12 cellular contexts compared by ENCODE assay signal in genomic region chr14:94066089-94066676, GRCh38. TPM values are rescaled to one million over a fixed set of nuclear protein-coding genes. Genes with fewer than 3 reads are reported as not detected.
DNase-seq lines count a peak whose midpoint lies in the region; ATAC-seq and TF ChIP-seq lines count a peak whose summit lies in the region.
"Had no signal": no experiment of that assay in that cellular context is flagged by ENCODE, and none has a peak within 500 bp of the region (broad histone marks: within the 10 kb centered on the region; RNA-seq: fewer than 3 reads in every experiment).

No MANE protein-coding gene starts in this region.

- TF ChIP-seq RAD21 in HCT116 (IDR thresholded peaks at IDR 0.05; ENCODE audit: low read depth): no peak

- no peaks in the 10 kb centered on the region for H3K9me2 ChIP-seq in HCT116 (ENCODE audit: insufficient read depth)

- H3K36me3 ChIP-seq in HCT116 (ENCODE audit: control insufficient read depth in 1 of 2, insufficient read depth in 2 of 2, low read length in 2 of 2): peaks cover 11 to 16% of the 10 kb centered on the region in 2 experiments; a peak in 3 of 4 replicates

- no peak overlapping the region for H3K9ac ChIP-seq in HCT116 (ENCODE audit: low read length)

- no peak overlapping the region for H2AFZ ChIP-seq in HCT116 (ENCODE audit: low read depth, low read length, poor library complexity, severe bottlenecking)

- peak overlapping the region; percentile 61 for H3K4me2 ChIP-seq in HCT116 (ENCODE audit: low read length)

- peak overlapping the region; percentile 48 for H3K27ac Mint-ChIP-seq in activated naive CD8-positive, alpha-beta T cell

- no peaks in the 10 kb centered on the region for H3K27me3 Mint-ChIP-seq in activated naive CD8-positive, alpha-beta T cell
- H3K27me3 Mint-ChIP-seq: naive B cell had no signal

- no TSS peak for BruUV-seq in HCT116 (replicated peaks; lab: Mats Ljungman, UMichigan)

- peaks cover 10% of the 10 kb centered on the region; the same call in 1 of the 2 replicates for H4K20me1 ChIP-seq in HCT116 (ENCODE audit: insufficient read depth)

- ATAC-seq in HCT116 (peak; percentile 69), HG02642 (IDR thresholded peaks at IDR 0.05; ENCODE audit: poor library complexity, unreplicated experiment) (no peak), GM18498 (IDR thresholded peaks at IDR 0.05; ENCODE audit: unreplicated experiment) (no peak)

- H3K27ac ChIP-seq in HCT116 (ENCODE audit: low read depth, low read length): no peak overlapping the region; the same call in 1 of the 2 replicates
- H3K27ac ChIP-seq: C4-2B, HL-60 had no signal

- H3K4me1 ChIP-seq in HCT116 (ENCODE audit: control insufficient read depth in 1 of 2, insufficient read depth in 2 of 2, low read length in 2 of 2): peaks cover 13 to 30% of the 10 kb centered on the region in 2 experiments

- DNase-seq in A172 (ENCODE audit: low spot score) (peak; percentile 29), HCT116 (ENCODE audit: low read depth, low spot score) (no peak), kidney glomerular epithelial cell (lab: John Stamatoyannopoulos, UW) (peak; percentile 14), NCI-H526 (lab: John Stamatoyannopoulos, UW) (no peak)
- no peak for DNase-seq in stimulated activated CD4-positive, alpha-beta T cell treated with anti-CD3 and anti-CD28 coated beads, Interleukin-15, amount 100 ng/mL, for 24 hours
- DNase-seq: foreskin fibroblast, naive B cell had no signal

- peaks cover 9% of the 10 kb centered on the region for H3K9me3 Mint-ChIP-seq in activated naive CD8-positive, alpha-beta T cell (ENCODE audit: low read depth)

- H3K4me3 Mint-ChIP-seq in activated naive CD8-positive, alpha-beta T cell: no peak overlapping the region

- RAD21 ChIA-PET in HCT116 (lab: Charles Lee; ENCODE audit: low non-redundant PET in 1 of 2, low total read pairs in 2 of 2, uncharacterized antibody in 2 of 2, unreplicated experiment in 2 of 2): no interaction called here

- peaks cover 87% of the 10 kb centered on the region for H3K4me1 Mint-ChIP-seq in activated naive CD8-positive, alpha-beta T cell (ENCODE audit: low read depth)

- POLR2A ChIA-PET in HCT116 (lab: Charles Lee): no interaction called here

- no peak overlapping the region for H3K4me3 ChIP-seq in HCT116 (replicated peaks in 1 of 2; ENCODE audit: low read depth in 1 of 2, low read length in 2 of 2)

- H3K36me3 Mint-ChIP-seq in activated naive CD8-positive, alpha-beta T cell: peaks cover 28% of the 10 kb centered on the region

- no peaks in the 10 kb centered on the region for H3K27me3 ChIP-seq in HCT116 (ENCODE audit: insufficient read depth, low read length)

- no peak for TF ChIP-seq CTCF in HCT116 (IDR thresholded peaks at IDR 0.05 in 2 of 3, conservative IDR thresholded peaks at IDR 0.05 in 1 of 3; ENCODE audit: borderline replicate concordance in 1 of 3, insufficient read depth in 1 of 3, low read depth in 2 of 3, low read length in 2 of 3)

- H3K9me3 ChIP-seq in HCT116 (ENCODE audit: control insufficient read depth in 1 of 2, insufficient read depth in 1 of 2, low read depth in 1 of 2, low read length in 2 of 2): no peaks in the 10 kb centered on the region; a peak in 2 of 4 replicates

- intact Hi-C loops in HCT116 (cut with micrococcal nuclease): no loop called here

- no peak for TF ChIP-seq POLR2A in HCT116 (IDR thresholded peaks at IDR 0.05; ENCODE audit: borderline replicate concordance, extremely low read depth, insufficient read depth, insufficient read length)

- H3K79me2 ChIP-seq in HCT116 (ENCODE audit: insufficient read depth, low read length): peaks cover 99% of the 10 kb centered on the region

- CTCF ChIA-PET in HCT116 (lab: Charles Lee): interaction anchor here (0.6 to 1.3 kb wide), 2 partner anchors 10 to 15 kb away, joined by 3 to 5 read pairs; no protein-coding TSS in a partner anchor

TF ChIP-seq in HCT116, 20 proteins besides CTCF, POLR2A, EP300 and RAD21:
- TF ChIP-seq ELF1 (IDR thresholded peaks at IDR 0.05; ENCODE audit: borderline replicate concordance, low read depth) (no peak), POLR2AphosphoS5 (IDR thresholded peaks at IDR 0.05; ENCODE audit: low read depth, low read length) (no peak), EGR1 (IDR thresholded peaks at IDR 0.05; ENCODE audit: low read depth) (no peak), ZBTB33 (IDR thresholded peaks at IDR 0.05; ENCODE audit: extremely low read depth, insufficient replicate concordance, low read length) (no peak), ATF3 (IDR thresholded peaks at IDR 0.05) (no peak)

RNA-seq across cellular contexts. Expression of gene DDX24, which starts 14.8 kb away (rescaled TPM):
- 142 and 162 TPM in 2 replicates for total RNA-seq in A172 (2014; rRNA removed; shearing (Covaris generic))
- total RNA-seq in HCT116 (2021; ENCODE audit: unreplicated experiment): 169 TPM
- 95.1 and 115 TPM in 2 replicates for polyA plus RNA-seq in HCT116 (2012)

RNA-seq across cellular contexts. Expression of gene IFI27L1, which starts 14.9 kb away (rescaled TPM):
- total RNA-seq in A172 (2014; rRNA removed; shearing (Covaris generic)): 8.8 and 11.1 TPM in 2 replicates
- total RNA-seq in HCT116 (2021; ENCODE audit: unreplicated experiment): 26.0 TPM
- 22.5 and 28.7 TPM in 2 replicates for polyA plus RNA-seq in HCT116 (2012)

RNA-seq across cellular contexts. Expression of gene OTUB2, which starts 40.0 kb away (rescaled TPM):
- total RNA-seq in A172 (2014; rRNA removed; shearing (Covaris generic)): 0.53 and 1.2 TPM in 2 replicates
- total RNA-seq in HCT116 (2021; ENCODE audit: unreplicated experiment): 6.6 TPM
- 4.5 and 5.3 TPM in 2 replicates for polyA plus RNA-seq in HCT116 (2012)

RNA-seq across cellular contexts. Expression of gene IFI27, which starts 44.4 kb away (rescaled TPM):
- total RNA-seq in A172 (2014; rRNA removed; shearing (Covaris generic)): 5.9 and 10.1 TPM in 2 replicates
- total RNA-seq in HCT116 (2021; ENCODE audit: unreplicated experiment): 3.8 TPM
- 3.4 and 7.8 TPM in 2 replicates for polyA plus RNA-seq in HCT116 (2012)

Comparison
In these comparisons a context has a peak if more than half of its experiments do, and no peak if none do; other contexts are left out.
1. DNase-seq: peak in A172 (single experiment) and kidney glomerular epithelial cell (single experiment); none in HCT116 (single experiment), stimulated activated CD4-positive, alpha-beta T cell treated with anti-CD3 and anti-CD28 coated beads, Interleukin-15, amount 100 ng/mL, for 24 hours (single experiment) and NCI-H526 (0 of 2).